Comparison of ENCODE assay signal across 6 cellular contexts in the genomic region with DNA sequence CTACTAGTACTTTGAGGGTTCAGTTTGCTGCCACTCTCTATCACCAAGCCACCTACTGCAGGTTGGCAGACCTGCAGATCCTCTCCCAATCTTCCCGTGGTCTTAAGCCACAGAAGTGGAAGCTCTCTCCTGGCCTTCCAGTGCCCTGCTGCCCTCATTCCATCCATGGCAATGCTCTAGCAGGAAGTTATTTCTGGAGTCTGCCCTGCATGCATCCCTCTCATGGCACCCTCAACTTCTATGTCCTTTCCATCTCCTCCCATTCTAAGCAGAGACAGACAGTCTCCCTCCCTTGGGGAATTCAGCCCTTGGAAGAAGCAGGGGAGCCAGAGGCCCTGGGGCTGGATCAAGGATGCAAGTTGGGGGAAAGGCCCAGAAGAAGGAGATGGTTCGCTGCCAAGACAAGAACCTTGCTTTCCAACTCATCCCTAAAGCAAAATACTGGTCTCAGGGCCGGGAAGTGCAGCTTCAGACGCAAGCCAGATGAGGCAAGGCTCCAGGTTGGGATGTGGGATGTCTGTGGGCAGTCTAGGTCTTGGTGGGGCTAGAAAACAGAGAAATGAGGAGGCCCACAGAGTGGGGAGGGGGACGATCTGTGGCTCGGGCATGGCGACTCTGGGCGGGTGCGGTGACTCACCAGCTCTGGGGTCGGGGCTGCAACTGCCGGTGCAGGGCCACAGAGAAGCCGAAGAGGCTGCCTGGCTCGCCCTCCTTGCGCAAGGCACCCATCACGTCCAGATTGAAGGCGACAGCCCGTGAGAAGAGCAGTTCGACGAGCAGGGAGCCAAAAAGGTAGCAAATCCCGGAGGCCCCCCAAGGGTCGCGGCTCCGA. TPM values are rescaled to one million over a fixed set of nuclear protein-coding genes. Genes with fewer than 3 reads are reported as not detected.
A peak's percentile ranks its signal among the peaks of the same experiment; 100 is the strongest.
DNase-seq lines count a peak whose midpoint lies in the region; ATAC-seq, FAIRE-seq and TF ChIP-seq lines count a peak whose summit lies in the region.

No MANE protein-coding gene starts in this region.

- no peaks in the 10 kb centered on the region for H4K20me1 ChIP-seq in astrocyte (ENCODE audit: insufficient read depth, low read length)

- peak overlapping the region; percentile 55 for H3K4me3 ChIP-seq in astrocyte (ENCODE audit: insufficient read depth, low read depth, low read length)

- H3K27me3 Mint-ChIP-seq in HFFc6 (ENCODE audit: insufficient read depth) (peaks cover 19% of the 10 kb centered on the region), astrocyte (ENCODE audit: low read depth, unreplicated experiment) (peaks cover 26% of the 10 kb centered on the region), naive B cell (peaks cover 18 to 32% (median 30%) of the 10 kb centered on the region in 3 donors)

- no peak overlapping the region for H3K27ac ChIP-seq in astrocyte (ENCODE audit: low read depth, low read length)

- peaks cover 32% of the 10 kb centered on the region for H3K4me1 Mint-ChIP-seq in HFFc6 (ENCODE audit: low read depth)
- peaks cover 16% of the 10 kb centered on the region for H3K4me1 Mint-ChIP-seq in astrocyte (ENCODE audit: low read depth, unreplicated experiment)
- H3K4me1 Mint-ChIP-seq in naive B cell = peaks cover 27 to 37% (median 30%) of the 10 kb centered on the region in 3 donors

- H3K36me3 ChIP-seq in astrocyte (ENCODE audit: insufficient read depth, low read length) = no peaks in the 10 kb centered on the region

- TF ChIP-seq CTCF in HFFc6 (IDR thresholded peaks at IDR 0.05) (no peak), astrocyte (IDR thresholded peaks at IDR 0.05; ENCODE audit: insufficient read depth, low read depth, low read length) (no peak), GM20000 (IDR thresholded peaks at IDR 0.05; ENCODE audit: extremely low read depth, missing control alignments) (no peak), GM13976 (IDR thresholded peaks at IDR 0.05; ENCODE audit: borderline replicate concordance, control extremely low read depth, extremely low read depth, insufficient read depth, missing control alignments) (no peak)

- no peaks in the 10 kb centered on the region for H3K9me3 Mint-ChIP-seq in HFFc6
- H3K9me3 Mint-ChIP-seq in astrocyte (ENCODE audit: unreplicated experiment) = no peaks in the 10 kb centered on the region
- H3K9me3 Mint-ChIP-seq in naive B cell = no peaks in the 10 kb centered on the region

- peaks cover 11% of the 10 kb centered on the region for H3K4me1 ChIP-seq in astrocyte (ENCODE audit: insufficient read depth, low read length)

- ATAC-seq in naive B cell (ENCODE audit: low read depth in 2 of 2) = no peak

- no peaks in the 10 kb centered on the region for H3K9me3 ChIP-seq in astrocyte (ENCODE audit: insufficient read depth, low read depth, low read length)

- H3K79me2 ChIP-seq in astrocyte (ENCODE audit: insufficient read depth, low read length) = peaks cover 33% of the 10 kb centered on the region

- FAIRE-seq in astrocyte (lab: Jason Lieb, UNC) = no peak

- H3K4me2 ChIP-seq in astrocyte (ENCODE audit: low read length) = peak overlapping the region; percentile 90

- no peak overlapping the region for H3K27ac Mint-ChIP-seq in HFFc6
- no peak overlapping the region for H3K27ac Mint-ChIP-seq in astrocyte (ENCODE audit: unreplicated experiment)
- peak overlapping the region in 2 of 6 donors; percentile 33 to 52 for H3K27ac Mint-ChIP-seq in naive B cell

- H3K4me3 Mint-ChIP-seq in HFFc6 (peak overlapping the region; percentile 67; the same call in 1 of the 2 replicates), astrocyte (ENCODE audit: unreplicated experiment) (peak overlapping the region; percentile 81), naive B cell (peak overlapping the region; percentile 77 to 94 (median 88))

- peaks cover 3% of the 10 kb centered on the region for H3K27me3 ChIP-seq in astrocyte (ENCODE audit: insufficient read depth, low read length)

- DNase-seq in HFFc6 (no peak), astrocyte (ENCODE audit: low read depth) (no peak), naive B cell (no peak), superior temporal gyrus (ENCODE audit: extremely low spot score) (no peak), GM20000 (ENCODE audit: low spot score) (no peak), GM13976 (ENCODE audit: low spot score) (no peak)

- peak overlapping the region; percentile 76 for H2AFZ ChIP-seq in astrocyte (ENCODE audit: low read depth, low read length)

- H3K9ac ChIP-seq in astrocyte (ENCODE audit: low read length) = peak overlapping the region; percentile 33

- no peaks in the 10 kb centered on the region for H3K36me3 Mint-ChIP-seq in HFFc6 (ENCODE audit: low read depth)
- no peaks in the 10 kb centered on the region for H3K36me3 Mint-ChIP-seq in astrocyte (ENCODE audit: low read depth, unreplicated experiment)
- no peaks in the 10 kb centered on the region for H3K36me3 Mint-ChIP-seq in naive B cell

- in situ Hi-C loops in GM13976 (cut with MboI; ENCODE audit: low sequenced_read_pairs, unreplicated experiment) = no loop called here

RNA-seq across cellular contexts. Expression of a gene that starts 0.6 kb away (rescaled TPM):
- total RNA-seq in HFFc6 (2021; fragmentation: NEBNext Ultra II Directional; extraction: Animal tissue kit (Norgen Biotek cat#: 25700)) = 1 to 10 TPM in 4 of 6 experiments, under 1 TPM in 2; 0.95 to 2.3 (median 1.2) TPM
- 20.4 and 26.5 TPM in 2 replicates for total RNA-seq in astrocyte
- under 1 TPM in 2 of 6 donors, not detected in 4; 0.14 to 0.36 TPM for polyA plus RNA-seq in naive B cell (ENCODE audit: low read depth in 6 of 6)

RNA-seq across cellular contexts. Expression of a gene that starts 8.8 kb away (rescaled TPM):
- 100 to 1,000 TPM in 4 of 6 experiments, 10 to 100 TPM in 2; 87.4 to 113 (median 104) TPM for total RNA-seq in HFFc6 (2021; fragmentation: NEBNext Ultra II Directional; extraction: Animal tissue kit (Norgen Biotek cat#: 25700))
- total RNA-seq in astrocyte = 49.2 and 51.0 TPM in 2 replicates
- 100 to 1,000 TPM; 152 to 259 (median 180) TPM for polyA plus RNA-seq in naive B cell (ENCODE audit: low read depth in 6 of 6)

RNA-seq across cellular contexts. Expression of a gene that starts 13.1 kb away (rescaled TPM):
- total RNA-seq in HFFc6 (2021; fragmentation: NEBNext Ultra II Directional; extraction: Animal tissue kit (Norgen Biotek cat#: 25700)) = 10 to 100 TPM in 2 of 6 experiments, 1 to 10 TPM in 4; 6.6 to 13.2 (median 7.8) TPM
- total RNA-seq in astrocyte = 1.4 and 2.1 TPM in 2 replicates
- 1 to 10 TPM in 3 of 6 donors, under 1 TPM in 2, not detected in 1; 0.61 to 3.1 (median 1.3) TPM for polyA plus RNA-seq in naive B cell (ENCODE audit: low read depth in 6 of 6)

RNA-seq across cellular contexts. Expression of a gene that starts 21.8 kb away (rescaled TPM):
- 1,000 to 10,000 TPM; 1,860 to 2,483 (median 2,072) TPM for total RNA-seq in HFFc6 (2021; fragmentation: NEBNext Ultra II Directional; extraction: Animal tissue kit (Norgen Biotek cat#: 25700))
- total RNA-seq in astrocyte = 965 and 1,014 TPM in 2 replicates
- 100 to 1,000 TPM; 115 to 150 (median 142) TPM for polyA plus RNA-seq in naive B cell (ENCODE audit: low read depth in 6 of 6)

RNA-seq across cellular contexts. Expression of a gene that starts 35.9 kb away (rescaled TPM):
- 10 to 100 TPM; 15.8 to 25.9 (median 16.9) TPM for total RNA-seq in HFFc6 (2021; fragmentation: NEBNext Ultra II Directional; extraction: Animal tissue kit (Norgen Biotek cat#: 25700))
- total RNA-seq in astrocyte = 25.3 and 28.9 TPM in 2 replicates
- polyA plus RNA-seq in naive B cell (ENCODE audit: low read depth in 6 of 6) = 1 to 10 TPM in 3 of 6 donors, under 1 TPM in 3; 0.40 to 1.4 (median 0.83) TPM
